ENCODE assay signal across 9 cellular contexts in the genomic region with DNA sequence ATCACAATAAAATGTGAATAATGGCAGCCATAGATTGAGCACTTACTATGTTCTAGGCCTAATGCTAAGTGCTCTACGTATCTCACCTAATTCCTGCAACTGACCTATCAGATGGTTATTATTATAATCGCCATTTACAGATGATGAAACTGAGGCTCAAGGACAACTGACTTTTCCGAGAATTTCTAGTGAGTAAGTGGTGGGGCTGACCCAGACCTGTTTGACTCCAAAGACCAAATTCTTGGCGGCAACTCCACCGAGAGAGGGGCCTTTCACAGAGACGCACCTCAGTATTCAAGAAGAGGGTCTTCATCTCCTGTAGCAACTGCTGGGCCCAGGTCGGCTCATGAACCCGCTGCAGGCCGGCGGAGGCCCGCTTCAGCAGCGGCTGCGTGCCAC. TPM values are rescaled to one million over a fixed set of nuclear protein-coding genes. Genes with fewer than 3 reads are reported as not detected.
A peak's percentile ranks its signal among the peaks of the same experiment; 100 is the strongest.
DNase-seq lines count a peak whose midpoint lies in the region; ATAC-seq and TF ChIP-seq lines count a peak whose summit lies in the region.
"Had no signal": no experiment of that assay in that cellular context is flagged by ENCODE, and none has a peak within 500 bp of the region (broad histone marks: within the 10 kb centered on the region; RNA-seq: fewer than 3 reads in every experiment).

No MANE protein-coding gene starts in this region.

- H3K4me3 ChIP-seq in HFF-Myc (replicated peaks; ENCODE audit: low read depth, low read length), result peak overlapping the region; percentile 98
- H3K4me3 ChIP-seq in iPS-15b (ENCODE audit: low read depth, low read length), result peak overlapping the region; percentile 96

- H3K9ac ChIP-seq in iPS-15b (ENCODE audit: low read depth, low read length), result peak overlapping the region; percentile 74

- peak overlapping the region; percentile 95 for H3K27ac Mint-ChIP-seq in activated T-helper 1 cell treated with anti-CD3 and anti-CD28 coated beads, Interleukin-12 subunit alpha, Interleukin-12 subunit beta, Interleukin-2, Interleukin-4 antibody, amounts not matched to agents 30 ng/mL and 10 ng/mL and 1 ng/mL, durations not matched to agents 14 hours and 24 hours and 36 hours
- peak overlapping the region; percentile 98 for H3K27ac Mint-ChIP-seq in stimulated activated naive B cell treated with anti-CD40 and anti-IgM and Interleukin-4, amounts not matched to agents 10 μg/mL and 1 μg/mL and 100 μg/mL, for 72 hours

- ATAC-seq in stimulated activated naive B cell treated with anti-CD40 and anti-IgM and Interleukin-4, amounts not matched to agents 10 μg/mL and 1 μg/mL and 100 μg/mL, for 72 hours (replicated peaks), result no peak
- no peak for ATAC-seq in HG03378 (IDR thresholded peaks at IDR 0.05; ENCODE audit: unreplicated experiment)

- peaks cover 23% of the 10 kb centered on the region for H3K36me3 ChIP-seq in iPS-15b (ENCODE audit: control insufficient read depth, insufficient read depth, low read length)

- no peaks in the 10 kb centered on the region for H3K9me3 ChIP-seq in iPS-15b (ENCODE audit: control insufficient read depth, insufficient read depth, low read length)

- H3K27me3 Mint-ChIP-seq in activated T-helper 1 cell treated with anti-CD3 and anti-CD28 coated beads, Interleukin-12 subunit alpha, Interleukin-12 subunit beta, Interleukin-2, Interleukin-4 antibody, amounts not matched to agents 30 ng/mL and 10 ng/mL and 1 ng/mL, durations not matched to agents 14 hours and 24 hours and 36 hours (ENCODE audit: insufficient read depth), result no peaks in the 10 kb centered on the region
- no peaks in the 10 kb centered on the region for H3K27me3 Mint-ChIP-seq in stimulated activated naive B cell treated with anti-CD40 and anti-IgM and Interleukin-4, amounts not matched to agents 10 μg/mL and 1 μg/mL and 100 μg/mL, for 72 hours

- peak overlapping the region; percentile 98 for H3K4me3 Mint-ChIP-seq in activated T-helper 1 cell treated with anti-CD3 and anti-CD28 coated beads, Interleukin-12 subunit alpha, Interleukin-12 subunit beta, Interleukin-2, Interleukin-4 antibody, amounts not matched to agents 30 ng/mL and 10 ng/mL and 1 ng/mL, durations not matched to agents 14 hours and 24 hours and 36 hours
- H3K4me3 Mint-ChIP-seq in stimulated activated naive B cell treated with anti-CD40 and anti-IgM and Interleukin-4, amounts not matched to agents 10 μg/mL and 1 μg/mL and 100 μg/mL, for 72 hours, result peak overlapping the region; percentile 96 to 99

- no peaks in the 10 kb centered on the region for H3K27me3 ChIP-seq in iPS-15b (ENCODE audit: control insufficient read depth, insufficient read depth, low read length)

- TF ChIP-seq CTCF in HFF-Myc (IDR thresholded peaks at IDR 0.05; ENCODE audit: low read depth, low read length, missing control alignments), result no peak

- peaks cover 27% of the 10 kb centered on the region for H3K4me1 Mint-ChIP-seq in activated T-helper 1 cell treated with anti-CD3 and anti-CD28 coated beads, Interleukin-12 subunit alpha, Interleukin-12 subunit beta, Interleukin-2, Interleukin-4 antibody, amounts not matched to agents 30 ng/mL and 10 ng/mL and 1 ng/mL, durations not matched to agents 14 hours and 24 hours and 36 hours (ENCODE audit: low read depth)
- H3K4me1 Mint-ChIP-seq in stimulated activated naive B cell treated with anti-CD40 and anti-IgM and Interleukin-4, amounts not matched to agents 10 μg/mL and 1 μg/mL and 100 μg/mL, for 72 hours, result peaks cover 22 to 39% of the 10 kb centered on the region in 2 donors

- H3K9me3 Mint-ChIP-seq in activated T-helper 1 cell treated with anti-CD3 and anti-CD28 coated beads, Interleukin-12 subunit alpha, Interleukin-12 subunit beta, Interleukin-2, Interleukin-4 antibody, amounts not matched to agents 30 ng/mL and 10 ng/mL and 1 ng/mL, durations not matched to agents 14 hours and 24 hours and 36 hours, result no peaks in the 10 kb centered on the region
- H3K9me3 Mint-ChIP-seq in stimulated activated naive B cell treated with anti-CD40 and anti-IgM and Interleukin-4, amounts not matched to agents 10 μg/mL and 1 μg/mL and 100 μg/mL, for 72 hours, result no peaks in the 10 kb centered on the region

- peaks cover 25% of the 10 kb centered on the region for H3K36me3 Mint-ChIP-seq in activated T-helper 1 cell treated with anti-CD3 and anti-CD28 coated beads, Interleukin-12 subunit alpha, Interleukin-12 subunit beta, Interleukin-2, Interleukin-4 antibody, amounts not matched to agents 30 ng/mL and 10 ng/mL and 1 ng/mL, durations not matched to agents 14 hours and 24 hours and 36 hours (ENCODE audit: low read depth)
- H3K36me3 Mint-ChIP-seq in stimulated activated naive B cell treated with anti-CD40 and anti-IgM and Interleukin-4, amounts not matched to agents 10 μg/mL and 1 μg/mL and 100 μg/mL, for 72 hours, result peaks cover 21 to 48% of the 10 kb centered on the region in 2 donors

- intact Hi-C loops in activated T-helper 1 cell treated with anti-CD3 and anti-CD28 coated beads, Interleukin-12 subunit alpha, Interleukin-12 subunit beta, Interleukin-2, Interleukin-4 antibody, amounts not matched to agents 30 ng/mL and 10 ng/mL and 1 ng/mL, durations not matched to agents 14 hours and 24 hours and 36 hours (cut with micrococcal nuclease), result loop anchor here (10.0 kb wide), 1 partner anchor 53 kb away; no protein-coding TSS in a partner anchor

- no peaks in the 10 kb centered on the region for H3K4me1 ChIP-seq in iPS-15b (ENCODE audit: control insufficient read depth, insufficient read depth, low read length)

- DNase-seq in HFF-Myc (ENCODE audit: extremely low read depth, low read depth), result no peak
- DNase-seq in activated T-helper 1 cell treated with anti-CD3 and anti-CD28 coated beads, Interleukin-12 subunit alpha, Interleukin-12 subunit beta, Interleukin-2, Interleukin-4 antibody, amounts not matched to agents 30 ng/mL and 10 ng/mL and 1 ng/mL, durations not matched to agents 14 hours and 24 hours and 36 hours (ENCODE audit: low spot score), result no peak
- DNase-seq in stimulated activated naive B cell treated with anti-CD40 and anti-IgM and Interleukin-4, amounts not matched to agents 10 μg/mL and 1 μg/mL and 100 μg/mL, for 72 hours, result no peak
- DNase-seq in NCI-H146 (lab: John Stamatoyannopoulos, UW), result no peak
- DNase-seq in HPDE6-E6E7 (ENCODE audit: extremely low spot score), result no peak
- no peak for DNase-seq in COLO829 (ENCODE audit: low spot score)

RNA-seq across cellular contexts. Expression of gene TMEM234, which starts 0.6 kb away (rescaled TPM):
- 13.5 and 15.0 TPM in 2 replicates for total RNA-seq in activated T-helper 1 cell treated with anti-CD3 and anti-CD28 coated beads, Interleukin-12 subunit alpha, Interleukin-12 subunit beta, Interleukin-2, Interleukin-4 antibody, amounts not matched to agents 30 ng/mL and 10 ng/mL and 1 ng/mL, durations not matched to agents 14 hours and 24 hours and 36 hours

RNA-seq across cellular contexts. Expression of gene EIF3I, which starts 0.6 kb away (rescaled TPM):
- 297 TPM in 2 replicates for total RNA-seq in activated T-helper 1 cell treated with anti-CD3 and anti-CD28 coated beads, Interleukin-12 subunit alpha, Interleukin-12 subunit beta, Interleukin-2, Interleukin-4 antibody, amounts not matched to agents 30 ng/mL and 10 ng/mL and 1 ng/mL, durations not matched to agents 14 hours and 24 hours and 36 hours

RNA-seq across cellular contexts. Expression of gene DCDC2B, which starts 12.7 kb away (rescaled TPM):
- 0.15 TPM in 1 of 2 replicates, not detected in the other for total RNA-seq in activated T-helper 1 cell treated with anti-CD3 and anti-CD28 coated beads, Interleukin-12 subunit alpha, Interleukin-12 subunit beta, Interleukin-2, Interleukin-4 antibody, amounts not matched to agents 30 ng/mL and 10 ng/mL and 1 ng/mL, durations not matched to agents 14 hours and 24 hours and 36 hours
- total RNA-seq: HT1080 had no signal

RNA-seq across cellular contexts. Expression of gene IQCC, which starts 16.1 kb away (rescaled TPM):
- total RNA-seq in activated T-helper 1 cell treated with anti-CD3 and anti-CD28 coated beads, Interleukin-12 subunit alpha, Interleukin-12 subunit beta, Interleukin-2, Interleukin-4 antibody, amounts not matched to agents 30 ng/mL and 10 ng/mL and 1 ng/mL, durations not matched to agents 14 hours and 24 hours and 36 hours, result 5.7 and 6.0 TPM in 2 replicates

RNA-seq across cellular contexts. Expression of gene CCDC28B, which starts 21.2 kb away (rescaled TPM):
- total RNA-seq in activated T-helper 1 cell treated with anti-CD3 and anti-CD28 coated beads, Interleukin-12 subunit alpha, Interleukin-12 subunit beta, Interleukin-2, Interleukin-4 antibody, amounts not matched to agents 30 ng/mL and 10 ng/mL and 1 ng/mL, durations not matched to agents 14 hours and 24 hours and 36 hours, result 28.2 and 32.6 TPM in 2 replicates
